8 cellular contexts compared by ENCODE assay signal in genomic region chr5:57383093-57383861, GRCh38.
DNase-seq lines count a peak whose midpoint lies in the region; ATAC-seq lines count a peak whose summit lies in the region.

No MANE protein-coding gene starts in this region.

- H3K9me3 Mint-ChIP-seq in activated T-cell treated with anti-CD3 and anti-CD28 coated beads, Interleukin-2, amount 50 U/mL, for 24 hours: no peaks in the 10 kb centered on the region

- H3K27ac ChIP-seq in aorta (ENCODE audit: low read depth in 1 of 2, low read length in 2 of 2) (peak overlapping the region; percentile 71 to 79), caudate nucleus (ENCODE audit: low read depth, low read length) (no peak overlapping the region)

- H3K4me1 Mint-ChIP-seq in activated T-cell treated with anti-CD3 and anti-CD28 coated beads, Interleukin-2, amount 50 U/mL, for 24 hours (ENCODE audit: low read depth): peaks cover 12% of the 10 kb centered on the region

- H3K36me3 ChIP-seq in aorta (ENCODE audit: control insufficient read depth in 1 of 2, insufficient read depth in 2 of 2, low read length in 1 of 2): no peaks in the 10 kb centered on the region

- ATAC-seq in aorta (ENCODE audit: low FRiP score): peak; percentile 69

- H3K9me3 ChIP-seq in aorta (ENCODE audit: control insufficient read depth, low read length): no peaks in the 10 kb centered on the region

- peak; percentile 2 for DNase-seq in stimulated activated naive CD4-positive, alpha-beta T cell treated with Interleukin-2 at 50 U/mL for 16 hours (lab: John Stamatoyannopoulos, UW)
- no peak for DNase-seq in stimulated activated naive CD4-positive, alpha-beta T cell (lab: John Stamatoyannopoulos, UW)
- DNase-seq in activated T-cell treated with anti-CD3 and anti-CD28 coated beads, Interleukin-2, amount 50 U/mL, for 24 hours: no peak
- DNase-seq in iPS-NIHi7 (ENCODE audit: extremely low spot score) (peak; percentile 62), aorta (peak in 1 of 2 donors; percentile 59), caudate nucleus (lab: John Stamatoyannopoulos, UW) (no peak), NCI-H510A (lab: John Stamatoyannopoulos, UW) (no peak), NCI-H2029 treated with DMSO at 0.1 percent for 48 hours (lab: John Stamatoyannopoulos, UW) (no peak)

- no peaks in the 10 kb centered on the region for H3K27me3 ChIP-seq in aorta (ENCODE audit: control insufficient read depth in 1 of 2, insufficient read depth in 2 of 2, low read length in 1 of 2)

- H3K4me3 ChIP-seq in aorta (ENCODE audit: low read length in 2 of 2): no peak overlapping the region

- peak overlapping the region; percentile 51 for H3K27ac Mint-ChIP-seq in activated T-cell treated with anti-CD3 and anti-CD28 coated beads, Interleukin-2, amount 50 U/mL, for 24 hours

- H3K4me1 ChIP-seq in aorta (ENCODE audit: control insufficient read depth in 1 of 2, insufficient read depth in 2 of 2, low read length in 2 of 2): no peaks in the 10 kb centered on the region

- no peak overlapping the region for H3K4me3 Mint-ChIP-seq in activated T-cell treated with anti-CD3 and anti-CD28 coated beads, Interleukin-2, amount 50 U/mL, for 24 hours

- peaks cover 7% of the 10 kb centered on the region for H3K27me3 Mint-ChIP-seq in activated T-cell treated with anti-CD3 and anti-CD28 coated beads, Interleukin-2, amount 50 U/mL, for 24 hours

- intact Hi-C loops in aorta (cut with DNase I): no loop called here

- no peaks in the 10 kb centered on the region for H3K36me3 Mint-ChIP-seq in activated T-cell treated with anti-CD3 and anti-CD28 coated beads, Interleukin-2, amount 50 U/mL, for 24 hours (ENCODE audit: low read depth)

- WGBS in aorta, 2 donors: 2 to 5% methylated on average over 9 of the region's 9 CpGs

Comparison
In these comparisons a context has a peak if more than half of its experiments do, and no peak if none do; other contexts are left out.
1. DNase-seq: peak in stimulated activated naive CD4-positive, alpha-beta T cell treated with Interleukin-2 at 50 U/mL for 16 hours (single experiment) and iPS-NIHi7 (single experiment); none in stimulated activated naive CD4-positive, alpha-beta T cell (0 of 6), activated T-cell treated with anti-CD3 and anti-CD28 coated beads, Interleukin-2, amount 50 U/mL, for 24 hours (single experiment), caudate nucleus (0 of 61), NCI-H510A (single experiment) and NCI-H2029 treated with DMSO at 0.1 percent for 48 hours (single experiment).